1 cellular context compared by ENCODE assay signal in the genomic region with DNA sequence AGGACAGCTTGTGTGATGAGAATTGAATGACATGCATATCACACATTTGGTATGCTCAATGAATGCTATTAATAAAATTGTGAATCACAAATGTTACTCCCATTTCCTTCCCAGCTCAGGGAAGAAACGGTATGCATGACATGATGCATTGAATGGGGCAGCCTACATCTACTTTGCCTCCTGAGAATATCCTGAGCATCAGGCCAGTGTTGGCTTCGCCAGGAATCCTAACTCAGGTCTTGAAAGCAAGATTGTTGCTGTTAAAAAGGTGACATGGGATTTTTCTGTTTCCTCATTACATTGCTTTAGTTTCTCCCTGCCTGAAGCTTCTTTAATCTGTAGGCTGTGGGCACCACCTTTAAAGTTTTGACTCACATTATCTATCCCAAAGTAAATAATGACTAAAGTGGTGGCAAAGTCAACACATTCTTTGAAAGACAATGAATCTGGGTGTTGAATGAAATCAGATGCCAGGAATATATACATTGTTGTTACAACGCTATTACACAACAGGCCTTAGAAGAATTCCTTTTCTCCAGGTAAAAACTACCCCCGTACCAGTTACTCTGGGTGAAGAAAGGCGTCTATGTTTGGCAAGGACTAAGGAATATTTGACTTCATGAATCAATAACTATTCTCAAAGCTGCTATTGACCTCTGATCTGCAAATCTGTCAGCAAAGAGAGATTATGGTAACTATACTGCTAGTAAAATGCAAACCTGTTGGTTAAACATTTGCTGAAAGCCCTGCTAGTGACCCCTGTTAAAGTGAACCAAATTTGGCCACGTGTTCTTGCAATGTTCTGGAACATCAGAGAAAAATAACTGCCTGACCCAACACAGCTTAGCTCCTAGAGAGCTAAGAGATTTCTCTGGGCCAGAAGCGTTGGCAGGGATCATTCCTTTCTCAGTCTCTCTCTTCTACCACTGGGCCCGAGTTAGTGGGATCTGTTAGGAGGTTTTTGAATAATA.
A peak's percentile ranks its signal among the peaks of the same experiment; 100 is the strongest.
TF ChIP-seq lines count a peak whose summit lies in the region.

No MANE protein-coding gene starts in this region.

TF ChIP-seq in HepG2, 621 proteins besides CTCF, POLR2A, EP300 and RAD21 (continues in another document):
- TF ChIP-seq ZNF724P (CRISPR knock-in tag; IDR thresholded peaks at IDR 0.05; ENCODE audit: borderline replicate concordance) (0 out of 2 replicates have a peak, but pooled peaks have one; percentile 28), ARNT (IDR thresholded peaks at IDR 0.05) (no peak), ZNF350 (CRISPR knock-in tag; IDR thresholded peaks at IDR 0.05; ENCODE audit: borderline replicate concordance, low read depth) (no peak), IKZF4 (CRISPR knock-in tag; IDR thresholded peaks at IDR 0.05; ENCODE audit: borderline replicate concordance, low read depth, not compliant biosample characterization) (no peak), ATF7-NPFF (CRISPR knock-in tag; IDR thresholded peaks at IDR 0.05; ENCODE audit: low read depth) (no peak), ZBTB3 (CRISPR knock-in tag; IDR thresholded peaks at IDR 0.05; ENCODE audit: borderline replicate concordance, low read depth) (0 out of 2 replicates have a peak, but pooled peaks have one; percentile 58), PLRG1 (conservative IDR thresholded peaks at IDR 0.05) (no peak), RELA (CRISPR knock-in tag; IDR thresholded peaks at IDR 0.05) (no peak; the same call in 1 of the 2 replicates), SMARCE1 (IDR thresholded peaks at IDR 0.05; ENCODE audit: borderline replicate concordance) (no peak), NFIB (CRISPR knock-in tag; IDR thresholded peaks at IDR 0.05; ENCODE audit: borderline replicate concordance) (no peak), ZSCAN22 (CRISPR knock-in tag; IDR thresholded peaks at IDR 0.05) (0 out of 2 replicates have a peak, but pooled peaks have one; percentile 44), HIVEP1 (CRISPR knock-in tag; IDR thresholded peaks at IDR 0.05) (no peak), TSC22D2 (CRISPR knock-in tag; IDR thresholded peaks at IDR 0.05; ENCODE audit: borderline replicate concordance) (no peak), KAT7 (CRISPR knock-in tag; IDR thresholded peaks at IDR 0.05; ENCODE audit: borderline replicate concordance) (peak; percentile 29; the same call in 1 of the 2 replicates), SSRP1 (CRISPR knock-in tag; IDR thresholded peaks at IDR 0.05) (no peak), ZBTB1 (CRISPR knock-in tag; IDR thresholded peaks at IDR 0.05; ENCODE audit: borderline replicate concordance) (no peak), ZFP1 (CRISPR knock-in tag; IDR thresholded peaks at IDR 0.05) (no peak; the same call in 1 of the 2 replicates), ZNF337 (CRISPR knock-in tag; IDR thresholded peaks at IDR 0.05; ENCODE audit: borderline replicate concordance, low read depth) (no peak), NFRKB (IDR thresholded peaks at IDR 0.05) (no peak), ZNF143 (CRISPR knock-in tag; IDR thresholded peaks at IDR 0.05) (no peak), TBX2 (CRISPR knock-in tag; IDR thresholded peaks at IDR 0.05; ENCODE audit: borderline replicate concordance) (peak; percentile 99), MAF1 (CRISPR knock-in tag; IDR thresholded peaks at IDR 0.05; ENCODE audit: borderline replicate concordance) (no peak), MYC (CRISPR knock-in tag; IDR thresholded peaks at IDR 0.05; ENCODE audit: borderline replicate concordance) (no peak), HNRNPLL (IDR thresholded peaks at IDR 0.05; ENCODE audit: low read depth, low read length, poor library complexity, severe bottlenecking) (no peak), SMAD3 (CRISPR knock-in tag; IDR thresholded peaks at IDR 0.05) (peak; percentile 82; the same call in 1 of the 2 replicates), TBP (CRISPR knock-in tag; IDR thresholded peaks at IDR 0.05) (no peak), SRSF1 (optimal IDR thresholded peaks at IDR 0.05; ENCODE audit: low read depth, low read length) (no peak), ZNF850 (CRISPR knock-in tag; conservative IDR thresholded peaks at IDR 0.05) (no peak), TCF7 (IDR thresholded peaks at IDR 0.05; ENCODE audit: low read depth) (peak; percentile 96), ZNF652 (CRISPR knock-in tag; IDR thresholded peaks at IDR 0.05; ENCODE audit: borderline replicate concordance, low read depth) (no peak), ZNF180 (CRISPR knock-in tag; IDR thresholded peaks at IDR 0.05; ENCODE audit: borderline replicate concordance, low read depth) (no peak), MLLT10 (CRISPR knock-in tag; IDR thresholded peaks at IDR 0.05) (no peak)
- TF ChIP-seq, protein P1, sequence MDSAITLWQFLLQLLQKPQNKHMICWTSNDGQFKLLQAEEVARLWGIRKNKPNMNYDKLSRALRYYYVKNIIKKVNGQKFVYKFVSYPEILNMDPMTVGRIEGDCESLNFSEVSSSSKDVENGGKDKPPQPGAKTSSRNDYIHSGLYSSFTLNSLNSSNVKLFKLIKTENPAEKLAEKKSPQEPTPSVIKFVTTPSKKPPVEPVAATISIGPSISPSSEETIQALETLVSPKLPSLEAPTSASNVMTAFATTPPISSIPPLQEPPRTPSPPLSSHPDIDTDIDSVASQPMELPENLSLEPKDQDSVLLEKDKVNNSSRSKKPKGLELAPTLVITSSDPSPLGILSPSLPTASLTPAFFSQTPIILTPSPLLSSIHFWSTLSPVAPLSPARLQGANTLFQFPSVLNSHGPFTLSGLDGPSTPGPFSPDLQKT (CRISPR knock-in tag; IDR thresholded peaks at IDR 0.05; ENCODE audit: borderline replicate concordance): no peak
- TF ChIP-seq, protein P2, sequence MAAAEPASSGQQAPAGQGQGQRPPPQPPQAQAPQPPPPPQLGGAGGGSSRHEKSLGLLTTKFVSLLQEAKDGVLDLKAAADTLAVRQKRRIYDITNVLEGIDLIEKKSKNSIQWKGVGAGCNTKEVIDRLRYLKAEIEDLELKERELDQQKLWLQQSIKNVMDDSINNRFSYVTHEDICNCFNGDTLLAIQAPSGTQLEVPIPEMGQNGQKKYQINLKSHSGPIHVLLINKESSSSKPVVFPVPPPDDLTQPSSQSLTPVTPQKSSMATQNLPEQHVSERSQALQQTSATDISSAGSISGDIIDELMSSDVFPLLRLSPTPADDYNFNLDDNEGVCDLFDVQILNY (CRISPR knock-in tag; conservative IDR thresholded peaks at IDR 0.05): no peak
- TF ChIP-seq, protein P3, sequence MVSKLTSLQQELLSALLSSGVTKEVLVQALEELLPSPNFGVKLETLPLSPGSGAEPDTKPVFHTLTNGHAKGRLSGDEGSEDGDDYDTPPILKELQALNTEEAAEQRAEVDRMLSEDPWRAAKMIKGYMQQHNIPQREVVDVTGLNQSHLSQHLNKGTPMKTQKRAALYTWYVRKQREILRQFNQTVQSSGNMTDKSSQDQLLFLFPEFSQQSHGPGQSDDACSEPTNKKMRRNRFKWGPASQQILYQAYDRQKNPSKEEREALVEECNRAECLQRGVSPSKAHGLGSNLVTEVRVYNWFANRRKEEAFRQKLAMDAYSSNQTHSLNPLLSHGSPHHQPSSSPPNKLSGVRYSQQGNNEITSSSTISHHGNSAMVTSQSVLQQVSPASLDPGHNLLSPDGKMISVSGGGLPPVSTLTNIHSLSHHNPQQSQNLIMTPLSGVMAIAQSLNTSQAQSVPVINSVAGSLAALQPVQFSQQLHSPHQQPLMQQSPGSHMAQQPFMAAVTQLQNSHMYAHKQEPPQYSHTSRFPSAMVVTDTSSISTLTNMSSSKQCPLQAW (CRISPR knock-in tag; IDR thresholded peaks at IDR 0.05): peak; percentile 51; the same call in 1 of the 2 replicates
- TF ChIP-seq, protein P4, sequence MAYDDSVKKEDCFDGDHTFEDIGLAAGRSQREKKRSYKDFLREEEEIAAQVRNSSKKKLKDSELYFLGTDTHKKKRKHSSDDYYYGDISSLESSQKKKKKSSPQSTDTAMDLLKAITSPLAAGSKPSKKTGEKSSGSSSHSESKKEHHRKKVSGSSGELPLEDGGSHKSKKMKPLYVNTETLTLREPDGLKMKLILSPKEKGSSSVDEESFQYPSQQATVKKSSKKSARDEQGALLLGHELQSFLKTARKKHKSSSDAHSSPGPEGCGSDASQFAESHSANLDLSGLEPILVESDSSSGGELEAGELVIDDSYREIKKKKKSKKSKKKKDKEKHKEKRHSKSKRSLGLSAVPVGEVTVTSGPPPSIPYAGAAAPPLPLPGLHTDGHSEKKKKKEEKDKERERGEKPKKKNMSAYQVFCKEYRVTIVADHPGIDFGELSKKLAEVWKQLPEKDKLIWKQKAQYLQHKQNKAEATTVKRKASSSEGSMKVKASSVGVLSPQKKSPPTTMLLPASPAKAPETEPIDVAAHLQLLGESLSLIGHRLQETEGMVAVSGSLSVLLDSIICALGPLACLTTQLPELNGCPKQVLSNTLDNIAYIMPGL (CRISPR knock-in tag; IDR thresholded peaks at IDR 0.05; ENCODE audit: borderline replicate concordance in 1 of 2, low read depth in 1 of 2): peak in 1 of 2 experiments; percentile 20; a peak in 1 of 4 replicates
- TF ChIP-seq, protein P5, sequence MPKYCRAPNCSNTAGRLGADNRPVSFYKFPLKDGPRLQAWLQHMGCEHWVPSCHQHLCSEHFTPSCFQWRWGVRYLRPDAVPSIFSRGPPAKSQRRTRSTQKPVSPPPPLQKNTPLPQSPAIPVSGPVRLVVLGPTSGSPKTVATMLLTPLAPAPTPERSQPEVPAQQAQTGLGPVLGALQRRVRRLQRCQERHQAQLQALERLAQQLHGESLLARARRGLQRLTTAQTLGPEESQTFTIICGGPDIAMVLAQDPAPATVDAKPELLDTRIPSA (CRISPR knock-in tag; IDR thresholded peaks at IDR 0.05; ENCODE audit: borderline replicate concordance): no peak
- TF ChIP-seq, protein P6, sequence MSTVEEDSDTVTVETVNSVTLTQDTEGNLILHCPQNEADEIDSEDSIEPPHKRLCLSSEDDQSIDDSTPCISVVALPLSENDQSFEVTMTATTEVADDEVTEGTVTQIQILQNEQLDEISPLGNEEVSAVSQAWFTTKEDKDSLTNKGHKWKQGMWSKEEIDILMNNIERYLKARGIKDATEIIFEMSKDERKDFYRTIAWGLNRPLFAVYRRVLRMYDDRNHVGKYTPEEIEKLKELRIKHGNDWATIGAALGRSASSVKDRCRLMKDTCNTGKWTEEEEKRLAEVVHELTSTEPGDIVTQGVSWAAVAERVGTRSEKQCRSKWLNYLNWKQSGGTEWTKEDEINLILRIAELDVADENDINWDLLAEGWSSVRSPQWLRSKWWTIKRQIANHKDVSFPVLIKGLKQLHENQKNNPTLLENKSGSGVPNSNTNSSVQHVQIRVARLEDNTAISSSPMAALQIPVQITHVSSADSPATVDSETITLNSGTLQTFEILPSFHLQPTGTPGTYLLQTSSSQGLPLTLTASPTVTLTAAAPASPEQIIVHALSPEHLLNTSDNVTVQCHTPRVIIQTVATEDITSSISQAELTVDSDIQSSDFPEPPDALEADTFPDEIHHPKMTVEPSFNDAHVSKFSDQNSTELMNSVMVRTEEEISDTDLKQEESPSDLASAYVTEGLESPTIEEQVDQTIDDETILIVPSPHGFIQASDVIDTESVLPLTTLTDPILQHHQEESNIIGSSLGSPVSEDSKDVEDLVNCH (CRISPR knock-in tag; IDR thresholded peaks at IDR 0.05): no peak
- TF ChIP-seq, protein P7, sequence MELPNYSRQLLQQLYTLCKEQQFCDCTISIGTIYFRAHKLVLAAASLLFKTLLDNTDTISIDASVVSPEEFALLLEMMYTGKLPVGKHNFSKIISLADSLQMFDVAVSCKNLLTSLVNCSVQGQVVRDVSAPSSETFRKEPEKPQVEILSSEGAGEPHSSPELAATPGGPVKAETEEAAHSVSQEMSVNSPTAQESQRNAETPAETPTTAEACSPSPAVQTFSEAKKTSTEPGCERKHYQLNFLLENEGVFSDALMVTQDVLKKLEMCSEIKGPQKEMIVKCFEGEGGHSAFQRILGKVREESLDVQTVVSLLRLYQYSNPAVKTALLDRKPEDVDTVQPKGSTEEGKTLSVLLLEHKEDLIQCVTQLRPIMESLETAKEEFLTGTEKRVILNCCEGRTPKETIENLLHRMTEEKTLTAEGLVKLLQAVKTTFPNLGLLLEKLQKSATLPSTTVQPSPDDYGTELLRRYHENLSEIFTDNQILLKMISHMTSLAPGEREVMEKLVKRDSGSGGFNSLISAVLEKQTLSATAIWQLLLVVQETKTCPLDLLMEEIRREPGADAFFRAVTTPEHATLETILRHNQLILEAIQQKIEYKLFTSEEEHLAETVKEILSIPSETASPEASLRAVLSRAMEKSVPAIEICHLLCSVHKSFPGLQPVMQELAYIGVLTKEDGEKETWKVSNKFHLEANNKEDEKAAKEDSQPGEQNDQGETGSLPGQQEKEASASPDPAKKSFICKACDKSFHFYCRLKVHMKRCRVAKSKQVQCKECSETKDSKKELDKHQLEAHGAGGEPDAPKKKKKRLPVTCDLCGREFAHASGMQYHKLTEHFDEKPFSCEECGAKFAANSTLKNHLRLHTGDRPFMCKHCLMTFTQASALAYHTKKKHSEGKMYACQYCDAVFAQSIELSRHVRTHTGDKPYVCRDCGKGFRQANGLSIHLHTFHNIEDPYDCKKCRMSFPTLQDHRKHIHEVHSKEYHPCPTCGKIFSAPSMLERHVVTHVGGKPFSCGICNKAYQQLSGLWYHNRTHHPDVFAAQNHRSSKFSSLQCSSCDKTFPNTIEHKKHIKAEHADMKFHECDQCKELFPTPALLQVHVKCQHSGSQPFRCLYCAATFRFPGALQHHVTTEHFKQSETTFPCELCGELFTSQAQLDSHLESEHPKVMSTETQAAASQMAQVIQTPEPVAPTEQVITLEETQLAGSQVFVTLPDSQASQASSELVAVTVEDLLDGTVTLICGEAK (IDR thresholded peaks at IDR 0.05): no peak
- TF ChIP-seq, protein P7 (CRISPR knock-in tag; IDR thresholded peaks at IDR 0.05): no peak; the same call in 1 of the 2 replicates
- TF ChIP-seq, protein P8, sequence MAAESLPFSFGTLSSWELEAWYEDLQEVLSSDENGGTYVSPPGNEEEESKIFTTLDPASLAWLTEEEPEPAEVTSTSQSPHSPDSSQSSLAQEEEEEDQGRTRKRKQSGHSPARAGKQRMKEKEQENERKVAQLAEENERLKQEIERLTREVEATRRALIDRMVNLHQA (CRISPR knock-in tag; IDR thresholded peaks at IDR 0.05): no peak; the same call in 1 of the 2 replicates
